In genomic region chr4:147683717-147684700, GRCh38 we compare ENCODE assay signal across 1 cellular context.
TF ChIP-seq lines count a peak whose summit lies in the region.

PRMT9 (minus strand) TSS chr4:147684163; CDS start chr4:147683987, 176 bp downstream.

TF ChIP-seq in K562, 482 proteins besides CTCF, POLR2A, EP300 and RAD21 (continued from another document and continues in another):
- TF ChIP-seq, protein P1, sequence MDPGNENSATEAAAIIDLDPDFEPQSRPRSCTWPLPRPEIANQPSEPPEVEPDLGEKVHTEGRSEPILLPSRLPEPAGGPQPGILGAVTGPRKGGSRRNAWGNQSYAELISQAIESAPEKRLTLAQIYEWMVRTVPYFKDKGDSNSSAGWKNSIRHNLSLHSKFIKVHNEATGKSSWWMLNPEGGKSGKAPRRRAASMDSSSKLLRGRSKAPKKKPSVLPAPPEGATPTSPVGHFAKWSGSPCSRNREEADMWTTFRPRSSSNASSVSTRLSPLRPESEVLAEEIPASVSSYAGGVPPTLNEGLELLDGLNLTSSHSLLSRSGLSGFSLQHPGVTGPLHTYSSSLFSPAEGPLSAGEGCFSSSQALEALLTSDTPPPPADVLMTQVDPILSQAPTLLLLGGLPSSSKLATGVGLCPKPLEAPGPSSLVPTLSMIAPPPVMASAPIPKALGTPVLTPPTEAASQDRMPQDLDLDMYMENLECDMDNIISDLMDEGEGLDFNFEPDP (CRISPR knock-in tag; IDR thresholded peaks at IDR 0.05): no peak
- TF ChIP-seq SMARCB1 (IDR thresholded peaks at IDR 0.05; ENCODE audit: insufficient read length, low read depth): no peak
- TF ChIP-seq NR2C2 (CRISPR knock-in tag; IDR thresholded peaks at IDR 0.05): 0 out of 2 replicates have a peak, but pooled peaks have one; percentile 14
- TF ChIP-seq NR2C2 (tag; IDR thresholded peaks at IDR 0.05): peak; percentile 68; the same call in 1 of the 2 replicates
- no peak for TF ChIP-seq NFIX (CRISPR knock-in tag; IDR thresholded peaks at IDR 0.05; ENCODE audit: low read depth)
- peak; percentile 87 for TF ChIP-seq SP1 (CRISPR knock-in tag; IDR thresholded peaks at IDR 0.05)
- TF ChIP-seq ZNF212 (CRISPR knock-in tag; IDR thresholded peaks at IDR 0.05): no peak
- TF ChIP-seq ETV1 (tag; conservative IDR thresholded peaks at IDR 0.05; ENCODE audit: low read depth): no peak
- no peak for TF ChIP-seq SRSF1 (IDR thresholded peaks at IDR 0.05; ENCODE audit: low read depth, low read length)
- TF ChIP-seq PCBP1 (IDR thresholded peaks at IDR 0.05; ENCODE audit: low read depth, low read length, poor library complexity, severe bottlenecking): no peak
- TF ChIP-seq, protein P2, sequence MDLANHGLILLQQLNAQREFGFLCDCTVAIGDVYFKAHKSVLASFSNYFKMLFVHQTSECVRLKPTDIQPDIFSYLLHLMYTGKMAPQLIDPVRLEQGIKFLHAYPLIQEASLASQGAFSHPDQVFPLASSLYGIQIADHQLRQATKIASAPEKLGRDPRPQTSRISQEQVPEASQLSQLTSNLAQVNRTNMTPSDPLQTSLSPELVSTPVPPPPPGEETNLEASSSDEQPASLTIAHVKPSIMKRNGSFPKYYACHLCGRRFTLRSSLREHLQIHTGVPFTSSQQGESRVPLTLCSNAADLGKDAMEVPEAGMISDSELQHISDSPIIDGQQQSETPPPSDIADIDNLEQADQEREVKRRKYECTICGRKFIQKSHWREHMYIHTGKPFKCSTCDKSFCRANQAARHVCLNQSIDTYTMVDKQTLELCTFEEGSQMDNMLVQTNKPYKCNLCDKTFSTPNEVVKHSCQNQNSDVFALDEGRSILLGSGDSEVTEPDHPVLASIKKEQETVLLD (IDR thresholded peaks at IDR 0.05): peak; percentile 99
- no peak for TF ChIP-seq RAD51 (IDR thresholded peaks at IDR 0.05; ENCODE audit: borderline replicate concordance, low read depth)
- TF ChIP-seq ZNF436 (CRISPR knock-in tag; IDR thresholded peaks at IDR 0.05): no peak
- TF ChIP-seq, protein P3, sequence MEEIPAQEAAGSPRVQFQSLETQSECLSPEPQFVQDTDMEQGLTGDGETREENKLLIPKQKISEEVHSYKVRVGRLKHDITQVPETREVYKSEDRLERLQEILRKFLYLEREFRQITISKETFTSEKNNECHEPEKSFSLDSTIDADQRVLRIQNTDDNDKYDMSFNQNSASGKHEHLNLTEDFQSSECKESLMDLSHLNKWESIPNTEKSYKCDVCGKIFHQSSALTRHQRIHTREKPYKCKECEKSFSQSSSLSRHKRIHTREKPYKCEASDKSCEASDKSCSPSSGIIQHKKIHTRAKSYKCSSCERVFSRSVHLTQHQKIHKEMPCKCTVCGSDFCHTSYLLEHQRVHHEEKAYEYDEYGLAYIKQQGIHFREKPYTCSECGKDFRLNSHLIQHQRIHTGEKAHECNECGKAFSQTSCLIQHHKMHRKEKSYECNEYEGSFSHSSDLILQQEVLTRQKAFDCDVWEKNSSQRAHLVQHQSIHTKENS (CRISPR knock-in tag; IDR thresholded peaks at IDR 0.05): no peak
- TF ChIP-seq, protein P4, sequence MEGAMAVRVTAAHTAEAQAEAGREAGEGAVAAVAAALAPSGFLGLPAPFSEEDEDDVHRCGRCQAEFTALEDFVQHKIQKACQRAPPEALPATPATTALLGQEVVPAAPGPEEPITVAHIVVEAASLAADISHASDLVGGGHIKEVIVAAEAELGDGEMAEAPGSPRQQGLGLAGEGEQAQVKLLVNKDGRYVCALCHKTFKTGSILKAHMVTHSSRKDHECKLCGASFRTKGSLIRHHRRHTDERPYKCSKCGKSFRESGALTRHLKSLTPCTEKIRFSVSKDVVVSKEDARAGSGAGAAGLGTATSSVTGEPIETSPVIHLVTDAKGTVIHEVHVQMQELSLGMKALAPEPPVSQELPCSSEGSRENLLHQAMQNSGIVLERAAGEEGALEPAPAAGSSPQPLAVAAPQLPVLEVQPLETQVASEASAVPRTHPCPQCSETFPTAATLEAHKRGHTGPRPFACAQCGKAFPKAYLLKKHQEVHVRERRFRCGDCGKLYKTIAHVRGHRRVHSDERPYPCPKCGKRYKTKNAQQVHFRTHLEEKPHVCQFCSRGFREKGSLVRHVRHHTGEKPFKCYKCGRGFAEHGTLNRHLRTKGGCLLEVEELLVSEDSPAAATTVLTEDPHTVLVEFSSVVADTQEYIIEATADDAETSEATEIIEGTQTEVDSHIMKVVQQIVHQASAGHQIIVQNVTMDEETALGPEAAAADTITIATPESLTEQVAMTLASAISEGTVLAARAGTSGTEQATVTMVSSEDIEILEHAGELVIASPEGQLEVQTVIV (CRISPR knock-in tag; IDR thresholded peaks at IDR 0.05; ENCODE audit: borderline replicate concordance): no peak
- TF ChIP-seq, protein P5, sequence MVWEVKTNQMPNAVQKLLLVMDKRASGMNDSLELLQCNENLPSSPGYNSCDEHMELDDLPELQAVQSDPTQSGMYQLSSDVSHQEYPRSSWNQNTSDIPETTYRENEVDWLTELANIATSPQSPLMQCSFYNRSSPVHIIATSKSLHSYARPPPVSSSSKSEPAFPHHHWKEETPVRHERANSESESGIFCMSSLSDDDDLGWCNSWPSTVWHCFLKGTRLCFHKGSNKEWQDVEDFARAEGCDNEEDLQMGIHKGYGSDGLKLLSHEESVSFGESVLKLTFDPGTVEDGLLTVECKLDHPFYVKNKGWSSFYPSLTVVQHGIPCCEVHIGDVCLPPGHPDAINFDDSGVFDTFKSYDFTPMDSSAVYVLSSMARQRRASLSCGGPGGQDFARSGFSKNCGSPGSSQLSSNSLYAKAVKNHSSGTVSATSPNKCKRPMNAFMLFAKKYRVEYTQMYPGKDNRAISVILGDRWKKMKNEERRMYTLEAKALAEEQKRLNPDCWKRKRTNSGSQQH (CRISPR knock-in tag; IDR thresholded peaks at IDR 0.05): no peak
- no peak; the same call in 1 of the 2 replicates for TF ChIP-seq TCF3 (CRISPR knock-in tag; IDR thresholded peaks at IDR 0.05)
- TF ChIP-seq FOXK2 (conservative IDR thresholded peaks at IDR 0.05 in 1 of 2, IDR thresholded peaks at IDR 0.05 in 1 of 2; ENCODE audit: low read depth in 2 of 2): peak; percentile 40 to 62; a peak in 2 of 4 replicates
- TF ChIP-seq ZNF277 (CRISPR knock-in tag; IDR thresholded peaks at IDR 0.05; ENCODE audit: borderline replicate concordance): no peak
- no peak for TF ChIP-seq NR0B1 (IDR thresholded peaks at IDR 0.05; ENCODE audit: partially characterized antibody)
- TF ChIP-seq HDAC8 (tag; IDR thresholded peaks at IDR 0.05): no peak
- peak; percentile 74 for TF ChIP-seq USF1 (CRISPR knock-in tag; IDR thresholded peaks at IDR 0.05)
- TF ChIP-seq JUND (IDR thresholded peaks at IDR 0.05; ENCODE audit: borderline replicate concordance, low read depth, low read length): peak; percentile 79
- peak; percentile 67; the same call in 1 of the 3 replicates for TF ChIP-seq JUND (tag; IDR thresholded peaks at IDR 0.05; ENCODE audit: borderline replicate concordance, low read depth, low read length)
- no peak for TF ChIP-seq STAT5B (CRISPR knock-in tag; IDR thresholded peaks at IDR 0.05)
- peak; percentile 64 for TF ChIP-seq JUN (IDR thresholded peaks at IDR 0.05; ENCODE audit: borderline replicate concordance, low read depth, low read length)
- no peak; the same call in 1 of the 2 replicates for TF ChIP-seq JUN (CRISPR knock-in tag; IDR thresholded peaks at IDR 0.05; ENCODE audit: borderline replicate concordance)
- no peak for TF ChIP-seq ZNF445 (CRISPR knock-in tag; IDR thresholded peaks at IDR 0.05; ENCODE audit: low read depth)
- peak; percentile 77; the same call in 1 of the 2 replicates for TF ChIP-seq TFAP4 (CRISPR knock-in tag; IDR thresholded peaks at IDR 0.05; ENCODE audit: borderline replicate concordance)
- peak; percentile 50; the same call in 1 of the 2 replicates for TF ChIP-seq ESRRA (IDR thresholded peaks at IDR 0.05; ENCODE audit: borderline replicate concordance, low read depth)
- no peak for TF ChIP-seq ZKSCAN3 (CRISPR knock-in tag; IDR thresholded peaks at IDR 0.05)
- TF ChIP-seq KDM2B (CRISPR knock-in tag; IDR thresholded peaks at IDR 0.05): no peak
- peak; percentile 99 for TF ChIP-seq CREB1 (IDR thresholded peaks at IDR 0.05)
- TF ChIP-seq CREB1 (CRISPR knock-in tag; IDR thresholded peaks at IDR 0.05): peak; percentile 98
- peak; percentile 94 for TF ChIP-seq POLR2G (IDR thresholded peaks at IDR 0.05; ENCODE audit: low read depth, low read length)
- TF ChIP-seq HIVEP1 (CRISPR knock-in tag; IDR thresholded peaks at IDR 0.05): no peak
- TF ChIP-seq, protein P6, sequence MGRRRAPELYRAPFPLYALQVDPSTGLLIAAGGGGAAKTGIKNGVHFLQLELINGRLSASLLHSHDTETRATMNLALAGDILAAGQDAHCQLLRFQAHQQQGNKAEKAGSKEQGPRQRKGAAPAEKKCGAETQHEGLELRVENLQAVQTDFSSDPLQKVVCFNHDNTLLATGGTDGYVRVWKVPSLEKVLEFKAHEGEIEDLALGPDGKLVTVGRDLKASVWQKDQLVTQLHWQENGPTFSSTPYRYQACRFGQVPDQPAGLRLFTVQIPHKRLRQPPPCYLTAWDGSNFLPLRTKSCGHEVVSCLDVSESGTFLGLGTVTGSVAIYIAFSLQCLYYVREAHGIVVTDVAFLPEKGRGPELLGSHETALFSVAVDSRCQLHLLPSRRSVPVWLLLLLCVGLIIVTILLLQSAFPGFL (CRISPR knock-in tag; IDR thresholded peaks at IDR 0.05): no peak
- peak; percentile 46; the same call in 1 of the 2 replicates for TF ChIP-seq ZBTB7A (IDR thresholded peaks at IDR 0.05; ENCODE audit: borderline replicate concordance, control insufficient read depth, low read depth, low read length)
- no peak; the same call in 1 of the 2 replicates for TF ChIP-seq RB1 (IDR thresholded peaks at IDR 0.05; ENCODE audit: low read depth)
- no peak for TF ChIP-seq TRIM28 (IDR thresholded peaks at IDR 0.05)
- TF ChIP-seq, protein P7, sequence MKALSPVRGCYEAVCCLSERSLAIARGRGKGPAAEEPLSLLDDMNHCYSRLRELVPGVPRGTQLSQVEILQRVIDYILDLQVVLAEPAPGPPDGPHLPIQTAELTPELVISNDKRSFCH (CRISPR knock-in tag; IDR thresholded peaks at IDR 0.05): no peak
- TF ChIP-seq, protein P7 (tag; IDR thresholded peaks at IDR 0.05): peak; percentile 36; the same call in 1 of the 2 replicates
- TF ChIP-seq ZNF77 (CRISPR knock-in tag; IDR thresholded peaks at IDR 0.05): no peak
- TF ChIP-seq EP400 (IDR thresholded peaks at IDR 0.05): peak; percentile 76
- TF ChIP-seq, protein P8, sequence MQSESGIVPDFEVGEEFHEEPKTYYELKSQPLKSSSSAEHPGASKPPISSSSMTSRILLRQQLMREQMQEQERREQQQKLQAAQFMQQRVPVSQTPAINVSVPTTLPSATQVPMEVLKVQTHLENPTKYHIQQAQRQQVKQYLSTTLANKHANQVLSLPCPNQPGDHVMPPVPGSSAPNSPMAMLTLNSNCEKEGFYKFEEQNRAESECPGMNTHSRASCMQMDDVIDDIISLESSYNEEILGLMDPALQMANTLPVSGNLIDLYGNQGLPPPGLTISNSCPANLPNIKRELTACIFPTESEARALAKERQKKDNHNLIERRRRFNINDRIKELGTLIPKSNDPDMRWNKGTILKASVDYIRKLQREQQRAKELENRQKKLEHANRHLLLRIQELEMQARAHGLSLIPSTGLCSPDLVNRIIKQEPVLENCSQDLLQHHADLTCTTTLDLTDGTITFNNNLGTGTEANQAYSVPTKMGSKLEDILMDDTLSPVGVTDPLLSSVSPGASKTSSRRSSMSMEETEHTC (IDR thresholded peaks at IDR 0.05): no peak
- TF ChIP-seq MCM3 (IDR thresholded peaks at IDR 0.05): no peak
- TF ChIP-seq FOS (IDR thresholded peaks at IDR 0.05; ENCODE audit: extremely low read depth, insufficient read length): no peak
- TF ChIP-seq CBX8 (IDR thresholded peaks at IDR 0.05; ENCODE audit: borderline replicate concordance, extremely low read depth, low read depth, low read length, poor library complexity, severe bottlenecking): no peak
- TF ChIP-seq MYC (IDR thresholded peaks at IDR 0.05; ENCODE audit: low read depth, low read length): peak; percentile 85
- TF ChIP-seq MYC (CRISPR knock-in tag; IDR thresholded peaks at IDR 0.05; ENCODE audit: borderline replicate concordance, low read depth): no peak
